In genomic region chr19:310141-310651, GRCh38 we compare ENCODE assay signal across 16 cellular contexts. TPM values are rescaled to one million over a fixed set of nuclear protein-coding genes. Genes with fewer than 3 reads are reported as not detected.
DNase-seq lines count a peak whose midpoint lies in the region; ATAC-seq, FAIRE-seq and TF ChIP-seq lines count a peak whose summit lies in the region.
"Had no signal": no experiment of that assay in that cellular context is flagged by ENCODE, and none has a peak within 500 bp of the region (broad histone marks: within the 10 kb centered on the region; RNA-seq: fewer than 3 reads in every experiment).

No MANE protein-coding gene starts in this region.

- no peak for FAIRE-seq in H1 (lab: Jason Lieb, UNC)
- FAIRE-seq: G401.6, GM18507 had no signal

- ATAC-seq in mucosa of descending colon (peak; percentile 80), upper lobe of left lung (ENCODE audit: low FRiP score in 2 of 2) (peak in 1 of 2 donors; percentile 9)
- ATAC-seq: esophagus mucosa had no signal

- no peak overlapping the region for H3K4me2 ChIP-seq in H1 (ENCODE audit: insufficient read depth in 1 of 2, low read depth in 2 of 2, low read length in 2 of 2)

- H3K36me3 ChIP-seq in Peyer's patch (peaks cover 0 to 65% (median 0%) of the 10 kb centered on the region in 3 donors), H1 (ENCODE audit: control insufficient read depth in 2 of 4, insufficient read depth in 4 of 4, low read length in 3 of 4) (peaks cover 14 to 56% (median 31%) of the 10 kb centered on the region in 4 experiments; a peak in 7 of 8 replicates), mucosa of descending colon (ENCODE audit: low read depth) (no peaks in the 10 kb centered on the region), upper lobe of left lung (peaks cover 19 to 80% (median 62%) of the 10 kb centered on the region in 4 donors)

- POLR2A ChIA-PET in H1 (lab: Charles Lee; ENCODE audit: partially characterized antibody) = interaction anchor here (0.7 to 1.4 kb wide), 8 partner anchors 9 to 38 kb away, joined by 3 to 5 read pairs (median 4); partner anchors contain the start of gene MIER2

- TF ChIP-seq RAD21 in H1 (IDR thresholded peaks at IDR 0.05 in 1 of 2, conservative IDR thresholded peaks at IDR 0.05 in 1 of 2; ENCODE audit: low read depth in 2 of 2, low read length in 2 of 2) = no peak

- no peak overlapping the region for H3K4ac ChIP-seq in H1 (replicated peaks; ENCODE audit: insufficient read length, low read depth, low read length)

- no peak overlapping the region for H2BK120ac ChIP-seq in H1 (replicated peaks; ENCODE audit: low read depth, low read length)

- H3K79me1 ChIP-seq in H1 (ENCODE audit: low read depth, low read length) = peaks cover 7% of the 10 kb centered on the region

- H3K56ac ChIP-seq in H1 (replicated peaks; ENCODE audit: insufficient read length, low read depth, low read length) = no peak overlapping the region

- no peak overlapping the region for H2BK15ac ChIP-seq in H1 (ENCODE audit: low read length)

- H2BK5ac ChIP-seq in H1 (ENCODE audit: low read depth, low read length) = 0 out of 2 replicates have a peak overlapping the region, but pooled peaks have one; percentile 44

- TF ChIP-seq CTCF in Peyer's patch (IDR thresholded peaks at IDR 0.05) (peak in 1 of 6 experiments; percentile 26), H1 (IDR thresholded peaks at IDR 0.05; ENCODE audit: control extremely low read depth in 1 of 3, insufficient read depth in 1 of 3, low read depth in 1 of 3, low read length in 3 of 3) (no peak), mucosa of descending colon (IDR thresholded peaks at IDR 0.05) (no peak), upper lobe of left lung (IDR thresholded peaks at IDR 0.05) (peak in 1 of 6 experiments; percentile 16)

- H3K18ac ChIP-seq in H1 (ENCODE audit: extremely low read depth, low read length) = no peak overlapping the region

- peak overlapping the region in 1 of 4 donors; percentile 43 for H3K4me3 ChIP-seq in Peyer's patch
- H3K4me3 ChIP-seq in H1 (ENCODE audit: extremely low read depth in 1 of 4, insufficient read depth in 2 of 4, low read depth in 3 of 4, low read length in 4 of 4) = no peak overlapping the region
- H3K4me3 ChIP-seq in mucosa of descending colon = no peak overlapping the region
- H3K4me3 ChIP-seq in upper lobe of left lung = peak overlapping the region; percentile 38 to 60 (median 50)

- H3K9me3 ChIP-seq in Peyer's patch (no peaks in the 10 kb centered on the region), H1 (ENCODE audit: insufficient read depth in 2 of 2, low read depth in 1 of 2, low read length in 1 of 2) (no peaks in the 10 kb centered on the region), mucosa of descending colon (no peaks in the 10 kb centered on the region), upper lobe of left lung (no peaks in the 10 kb centered on the region)

- CTCF ChIA-PET in H1 (lab: Charles Lee; ENCODE audit: partially characterized antibody) = interaction anchor here (0.9 to 1.0 kb wide), 2 partner anchors 16 to 61 kb away, joined by 3 read pairs; no protein-coding TSS in a partner anchor

- H3K23me2 ChIP-seq in H1 (ENCODE audit: low read depth, low read length) = no peaks in the 10 kb centered on the region

- no peak overlapping the region for H2BK20ac ChIP-seq in H1 (ENCODE audit: low read length)

- no peaks in the 10 kb centered on the region for H3K27me3 ChIP-seq in Peyer's patch
- H3K27me3 ChIP-seq in H1 (replicated peaks in 1 of 4; ENCODE audit: control insufficient read depth in 3 of 4, extremely low read depth in 1 of 4, insufficient read depth in 3 of 4, low read length in 3 of 4) = no peaks in the 10 kb centered on the region
- H3K27me3 ChIP-seq in upper lobe of left lung = no peaks in the 10 kb centered on the region

- no peak overlapping the region for H2AK5ac ChIP-seq in H1 (ENCODE audit: low read depth, low read length)

- peak overlapping the region; percentile 79; the same call in 1 of the 2 replicates for H4K8ac ChIP-seq in H1 (ENCODE audit: extremely low read depth, insufficient read depth, low read length)

- no peak overlapping the region for H4K5ac ChIP-seq in H1 (ENCODE audit: insufficient read length, low read depth, low read length)

- H3K4me1 ChIP-seq in Peyer's patch (no peaks in the 10 kb centered on the region), H1 (replicated peaks in 1 of 4; ENCODE audit: control insufficient read depth in 3 of 4, insufficient read depth in 4 of 4, low read length in 3 of 4) (no peaks in the 10 kb centered on the region; a peak in 1 of 7 replicates), mucosa of descending colon (ENCODE audit: low read depth) (no peaks in the 10 kb centered on the region), upper lobe of left lung (peaks cover 8 to 26% (median 20%) of the 10 kb centered on the region in 4 donors)

- TF ChIP-seq POLR2A in Peyer's patch (IDR thresholded peaks at IDR 0.05) = no peak
- TF ChIP-seq POLR2A in H1 (IDR thresholded peaks at IDR 0.05; ENCODE audit: control extremely low read depth in 1 of 2, low read depth in 2 of 2, low read length in 2 of 2) = no peak
- TF ChIP-seq POLR2A in upper lobe of left lung (IDR thresholded peaks at IDR 0.05) = no peak

- H3K14ac ChIP-seq in H1 (ENCODE audit: insufficient read length) = no peak overlapping the region

- H4K91ac ChIP-seq in H1 (replicated peaks; ENCODE audit: insufficient read length, low read length) = no peak overlapping the region

- no peak overlapping the region for H2BK12ac ChIP-seq in H1 (ENCODE audit: low read depth, low read length)

- DNase-seq in Peyer's patch = peak in 2 of 3 donors; percentile 32 to 88
- DNase-seq in H1 (ENCODE audit: low read depth in 1 of 2, low spot score in 2 of 2) = no peak
- DNase-seq in mucosa of descending colon = no peak
- no peak for DNase-seq in upper lobe of left lung
- no peak for DNase-seq in NCI-H2171 (lab: John Stamatoyannopoulos, UW)
- no peak for DNase-seq in SHP77 (lab: John Stamatoyannopoulos, UW)
- no peak for DNase-seq in iPS-NIHi7 (ENCODE audit: extremely low spot score)
- DNase-seq: activated CD4-positive, alpha-beta memory T cell treated with anti-CD3 and anti-CD28 coated beads for 36 hours; activated gamma-delta T cell; NCI-H1105 treated with DMSO at 0.1 percent for 48 hours; NCI-H510A treated with DMSO at 0.1 percent for 48 hours; RPMI8226; T1000 had no signal

- no peak overlapping the region for H2AFZ ChIP-seq in H1 (ENCODE audit: low read length)

- TF ChIP-seq EP300 in H1 (IDR thresholded peaks at IDR 0.05; ENCODE audit: borderline replicate concordance in 1 of 2, low read depth in 2 of 2, low read length in 2 of 2) = no peak
- TF ChIP-seq EP300 in upper lobe of left lung (IDR thresholded peaks at IDR 0.05) = no peak

- peaks cover 0 to under 1% of the 10 kb centered on the region in 2 experiments; a peak in 1 of 4 replicates for H3K79me2 ChIP-seq in H1 (ENCODE audit: control insufficient read depth in 1 of 2, insufficient read depth in 2 of 2, low read length in 2 of 2)

- no peak overlapping the region for H3K9ac ChIP-seq in H1 (replicated peaks in 1 of 4; ENCODE audit: extremely low read depth in 1 of 4, low read depth in 3 of 4, low read length in 3 of 4)

- intact Hi-C loops in mucosa of descending colon (cut with DNase I, micrococcal nuclease) = no loop called here

- H3K27ac ChIP-seq in Peyer's patch (peak overlapping the region in 1 of 4 donors; percentile 44), H1 (ENCODE audit: low read depth, low read length) (no peak overlapping the region), upper lobe of left lung (peak overlapping the region; percentile 83 to 91 (median 86))

- peaks cover 11 to 27% of the 10 kb centered on the region in 2 experiments for H4K20me1 ChIP-seq in H1 (replicated peaks in 1 of 2; ENCODE audit: control insufficient read depth in 1 of 2, insufficient read depth in 2 of 2, low read length in 2 of 2)

- no peak overlapping the region for H3K23ac ChIP-seq in H1 (ENCODE audit: insufficient read length)

- 88% methylated on average over 30 of the region's 30 CpGs; no CpG with 5 or more reads in 1 of the 2 experiments for WGBS in H1 (ENCODE audit: extremely low coverage in 1 of 2, insufficient coverage in 1 of 2, insufficient read length in 1 of 2, insufficient replicate concordance in 2 of 2, low coverage in 1 of 2, low lambda C conversion rate in 2 of 2, missing lambda C conversion rate in 1 of 2), 2 experiments
- 53 to 76% methylated on average over 25 to 30 of the region's 30 CpGs for WGBS in upper lobe of left lung, 2 donors

TF ChIP-seq in H1, 55 proteins besides CTCF, POLR2A, EP300 and RAD21:
- TF ChIP-seq CBX5 (IDR thresholded peaks at IDR 0.05; ENCODE audit: low read depth, low read length) (no peak), SP1 (IDR thresholded peaks at IDR 0.05; ENCODE audit: low read depth, low read length) (peak; percentile 58; the same call in 1 of the 2 replicates)
TF ChIP-seq in H1: peak in this region for 1.

RNA-seq across cellular contexts. Expression of gene PLPP2, which starts 19.0 kb away (rescaled TPM):
- 100 to 1,000 TPM in 3 of 4 donors, 10 to 100 TPM in 1; 42.1 to 260 (median 188) TPM for total RNA-seq in Peyer's patch
- 98.6 and 101 TPM in 2 replicates for total RNA-seq in H1 (2021; fragmentation: NEBNext Ultra II Directional; extraction: Animal tissue kit (Norgen Biotek cat#: 25700))
- polyA plus RNA-seq in H1 (2011; rRNA removed) = 195 and 326 TPM in 2 replicates
- polyA plus RNA-seq in H1 (2011; cell fraction: cytosol; rRNA removed) = 162 TPM
- polyA plus RNA-seq in H1 (2011; cell fraction: nucleus; rRNA removed) = 254 TPM
- polyA plus RNA-seq in H1 (2012, experiment 1 of 2) = 91.4 to 160 TPM (median 142 TPM) in 4 replicates
- 177 TPM for polyA plus RNA-seq in H1 (2012, experiment 2 of 2)
- 85.7 TPM for polyA plus RNA-seq in H1 (2013, experiment 1 of 2)
- polyA plus RNA-seq in H1 (2013, experiment 2 of 2) = 84.2 TPM
- 63.2 and 112 TPM in 2 replicates for polyA minus RNA-seq in H1 (2011; rRNA and poly(A)+ RNA removed)
- 56.9 TPM for polyA minus RNA-seq in H1 (2011; cell fraction: cytosol; rRNA and poly(A)+ RNA removed)
- 43.8 TPM for polyA minus RNA-seq in H1 (2011; cell fraction: nucleus; rRNA and poly(A)+ RNA removed)
- total RNA-seq in mucosa of descending colon = 100 to 1,000 TPM in 1 of 3 donors, 10 to 100 TPM in 2; 41.9 to 107 (median 75.4) TPM
- 10 to 100 TPM in 4 of 6 donors, 1 to 10 TPM in 2; 7.1 to 50.1 (median 16.7) TPM for total RNA-seq in upper lobe of left lung

RNA-seq across cellular contexts. Expression of gene MIER2, which starts 34.4 kb away (rescaled TPM):
- 10 to 100 TPM in 3 of 4 donors, 1 to 10 TPM in 1; 6.0 to 27.3 (median 20.9) TPM for total RNA-seq in Peyer's patch
- total RNA-seq in H1 (2021; fragmentation: NEBNext Ultra II Directional; extraction: Animal tissue kit (Norgen Biotek cat#: 25700)) = 45.7 and 48.3 TPM in 2 replicates
- polyA plus RNA-seq in H1 (2011; rRNA removed) = 30.3 and 53.1 TPM in 2 replicates
- polyA plus RNA-seq in H1 (2011; cell fraction: cytosol; rRNA removed) = 23.4 TPM
- 73.3 TPM for polyA plus RNA-seq in H1 (2011; cell fraction: nucleus; rRNA removed)
- polyA plus RNA-seq in H1 (2012, experiment 1 of 2) = 44.7 to 62.6 TPM (median 54.6 TPM) in 4 replicates
- polyA plus RNA-seq in H1 (2012, experiment 2 of 2) = 23.4 TPM
- 29.9 TPM for polyA plus RNA-seq in H1 (2013, experiment 1 of 2)
- 30.9 TPM for polyA plus RNA-seq in H1 (2013, experiment 2 of 2)
- 72.4 and 80.0 TPM in 2 replicates for polyA minus RNA-seq in H1 (2011; rRNA and poly(A)+ RNA removed)
- polyA minus RNA-seq in H1 (2011; cell fraction: cytosol; rRNA and poly(A)+ RNA removed) = 28.2 TPM
- polyA minus RNA-seq in H1 (2011; cell fraction: nucleus; rRNA and poly(A)+ RNA removed) = 54.0 TPM
- 10 to 100 TPM; 13.4 to 28.3 (median 13.7) TPM for total RNA-seq in mucosa of descending colon
- 10 to 100 TPM; 16.4 to 64.8 (median 31.7) TPM for total RNA-seq in upper lobe of left lung

Comparison
In these comparisons a context has a peak if more than half of its experiments do, and no peak if none do; other contexts are left out.
1. DNase-seq: peak in Peyer's patch (2 of 3); none in H1 (0 of 2), mucosa of descending colon (0 of 3), upper lobe of left lung (0 of 2), NCI-H2171 (single experiment), SHP77 (0 of 2) and iPS-NIHi7 (single experiment).
2. H3K4me3 ChIP-seq: peak in upper lobe of left lung (4 of 4); none in H1 (0 of 4) and mucosa of descending colon (single experiment).